In the genomic region with DNA sequence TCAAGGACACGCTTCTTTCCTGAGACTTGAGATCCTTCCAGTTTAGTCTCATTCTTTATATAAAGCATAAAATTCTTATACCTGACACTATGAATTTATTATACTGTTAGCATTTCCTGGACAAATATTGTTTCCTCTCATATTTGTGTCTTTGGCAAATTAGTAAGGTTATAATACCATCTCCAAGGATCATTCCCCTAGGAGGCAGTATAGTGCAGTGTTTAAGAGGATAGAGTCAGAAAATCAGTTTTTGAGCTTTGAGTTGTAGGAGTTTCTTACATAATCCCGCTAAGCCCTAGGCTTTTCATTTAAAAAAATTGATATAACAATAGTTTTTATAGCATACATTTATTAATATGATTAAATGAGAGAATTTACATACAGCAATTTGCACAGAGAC, we compare ENCODE assay signal across 9 cellular contexts.
A peak's percentile ranks its signal among the peaks of the same experiment; 100 is the strongest.
DNase-seq lines count a peak whose midpoint lies in the region; ATAC-seq and TF ChIP-seq lines count a peak whose summit lies in the region.
"Had no signal": no experiment of that assay in that cellular context is flagged by ENCODE, and none has a peak within 500 bp of the region (broad histone marks: within the 10 kb centered on the region; RNA-seq: fewer than 3 reads in every experiment).

No MANE protein-coding gene starts in this region.

- no peak overlapping the region for H3K4me3 ChIP-seq in PC-9

- no peaks in the 10 kb centered on the region for H3K36me3 Mint-ChIP-seq in activated T-helper 17 cell treated with anti-CD3 and anti-CD28 coated beads, Interleukin-2, amount 50 U/mL, for 72 hours (ENCODE audit: low read depth)

- POLR2A ChIA-PET in PC-9 (lab: Charles Lee; ENCODE audit: unreplicated experiment): no interaction called here

- no peak overlapping the region for H3K4me3 Mint-ChIP-seq in activated T-helper 17 cell treated with anti-CD3 and anti-CD28 coated beads, Interleukin-2, amount 50 U/mL, for 72 hours

- H3K9me3 Mint-ChIP-seq in activated T-helper 17 cell treated with anti-CD3 and anti-CD28 coated beads, Interleukin-2, amount 50 U/mL, for 72 hours: no peaks in the 10 kb centered on the region

- H2AFZ ChIP-seq in PC-9: no peak overlapping the region

- no peaks in the 10 kb centered on the region for H3K27me3 Mint-ChIP-seq in activated T-helper 17 cell treated with anti-CD3 and anti-CD28 coated beads, Interleukin-2, amount 50 U/mL, for 72 hours

- CTCF ChIA-PET in PC-9 (lab: Charles Lee): no interaction called here

- no peaks in the 10 kb centered on the region for H3K9me3 ChIP-seq in PC-9 (ENCODE audit: insufficient read depth, low read depth)

- ATAC-seq in activated T-helper 17 cell treated with anti-CD3 and anti-CD28 coated beads, Interleukin-2, amount 50 U/mL, for 72 hours (replicated peaks): no peak
- ATAC-seq in GM19455 (IDR thresholded peaks at IDR 0.05; ENCODE audit: unreplicated experiment): no peak

- no peaks in the 10 kb centered on the region for H3K79me2 ChIP-seq in PC-9 (ENCODE audit: low read depth)

- no peaks in the 10 kb centered on the region for H3K36me3 ChIP-seq in PC-9 (ENCODE audit: low read depth)

- H4K20me1 ChIP-seq in PC-9 (ENCODE audit: insufficient read depth): no peaks in the 10 kb centered on the region

- BruUV-seq in PC-9 (replicated peaks; lab: Mats Ljungman, UMichigan): no TSS peak

- no peak overlapping the region for H3K27ac Mint-ChIP-seq in activated T-helper 17 cell treated with anti-CD3 and anti-CD28 coated beads, Interleukin-2, amount 50 U/mL, for 72 hours

- no peaks in the 10 kb centered on the region for H3K4me1 Mint-ChIP-seq in activated T-helper 17 cell treated with anti-CD3 and anti-CD28 coated beads, Interleukin-2, amount 50 U/mL, for 72 hours

- no peak overlapping the region for H3K27ac ChIP-seq in PC-9

- DNase-seq in A172 (ENCODE audit: low spot score) (peak; percentile 34), H4 (ENCODE audit: low spot score) (peak; percentile 37), PC-9 (no peak), glomerular endothelial cell (ENCODE audit: extremely low read depth, low read depth, low spot score) (peak; percentile 29), NCI-H1436 treated with DMSO at 0.1 percent for 48 hours (lab: John Stamatoyannopoulos, UW) (no peak)
- DNase-seq in stimulated activated CD4-positive, alpha-beta T cell treated with anti-CD3 and anti-CD28 coated beads, Interleukin-12 subunit alpha, Interleukin-12 subunit beta, amount 100 ng/mL, for 4 hours: no peak
- DNase-seq: nucleus accumbens had no signal

- H3K4me2 ChIP-seq in PC-9: no peak overlapping the region

- H3K4me1 ChIP-seq in PC-9 (replicated peaks; ENCODE audit: insufficient read depth): no peaks in the 10 kb centered on the region

- H3K27me3 ChIP-seq in PC-9 (ENCODE audit: insufficient read depth, low read depth): no peaks in the 10 kb centered on the region

- intact Hi-C loops in PC-9 (cut with micrococcal nuclease; ENCODE audit: unreplicated experiment): loop anchor here (5.0 kb wide), 1 partner anchor 511 kb away; a partner anchor contains a TSS

- no peaks in the 10 kb centered on the region for H3F3A ChIP-seq in PC-9 (ENCODE audit: insufficient read depth, low read depth)

- peak; percentile 50 for TF ChIP-seq CTCF in PC-9 (conservative IDR thresholded peaks at IDR 0.05)

- no peaks in the 10 kb centered on the region for H3K9me2 ChIP-seq in PC-9 (ENCODE audit: insufficient read depth)

Comparison
In these comparisons a context has a peak if more than half of its experiments do, and no peak if none do; other contexts are left out.
1. DNase-seq: peak in A172 (single experiment), H4 (single experiment) and glomerular endothelial cell (single experiment); none in PC-9 (0 of 2), NCI-H1436 treated with DMSO at 0.1 percent for 48 hours (single experiment) and stimulated activated CD4-positive, alpha-beta T cell treated with anti-CD3 and anti-CD28 coated beads, Interleukin-12 subunit alpha, Interleukin-12 subunit beta, amount 100 ng/mL, for 4 hours (single experiment).